In the genomic region with DNA sequence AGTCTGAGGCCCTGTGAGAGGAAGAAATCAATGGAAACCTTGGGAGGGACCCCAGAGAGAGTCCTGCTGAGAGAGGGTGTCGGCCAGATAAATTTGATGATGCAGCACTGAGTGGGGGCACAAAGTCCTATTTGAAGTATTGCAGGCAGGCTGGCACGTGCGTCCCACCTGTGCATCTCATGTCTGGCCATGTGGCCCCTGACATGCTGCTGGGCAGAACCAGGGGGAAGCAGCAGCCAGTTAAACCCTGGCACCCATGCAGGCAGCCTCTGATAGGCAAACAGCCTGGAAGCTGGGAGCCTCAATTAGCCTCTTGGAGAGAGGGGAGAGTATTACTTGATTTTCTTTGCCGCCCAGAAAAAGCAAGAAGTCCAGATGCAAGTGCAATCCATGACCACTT, we compare ENCODE assay signal across 21 cellular contexts.
DNase-seq lines count a peak whose midpoint lies in the region; ATAC-seq and TF ChIP-seq lines count a peak whose summit lies in the region.
"Had no signal": no experiment of that assay in that cellular context is flagged by ENCODE, and none has a peak within 500 bp of the region (broad histone marks: within the 10 kb centered on the region; RNA-seq: fewer than 3 reads in every experiment).

No MANE protein-coding gene starts in this region.

- H2AK5ac ChIP-seq in neuronal stem cell (ENCODE audit: low read depth, low read length), result no peak overlapping the region

- H3K27me3 Mint-ChIP-seq in natural killer cell treated with Interleukin-12 subunit alpha and Interleukin-12 subunit beta and Interleukin-15 and Interleukin-18, amount 100 ng/mL, for 72 hours, result no peaks in the 10 kb centered on the region
- peaks cover 9% of the 10 kb centered on the region in 2 donors for H3K27me3 Mint-ChIP-seq in natural killer cell (ENCODE audit: low read depth in 2 of 2)
- H3K27me3 Mint-ChIP-seq in glutamatergic neuron (ENCODE audit: unreplicated experiment), result peaks cover 7% of the 10 kb centered on the region

- no peak overlapping the region for H2BK15ac ChIP-seq in neuronal stem cell (ENCODE audit: low read length)

- no peaks in the 10 kb centered on the region for H3K36me3 Mint-ChIP-seq in natural killer cell treated with Interleukin-12 subunit alpha and Interleukin-12 subunit beta and Interleukin-15 and Interleukin-18, amount 100 ng/mL, for 72 hours
- H3K36me3 Mint-ChIP-seq in natural killer cell (no peaks in the 10 kb centered on the region), glutamatergic neuron (ENCODE audit: unreplicated experiment) (no peaks in the 10 kb centered on the region)
- H3K36me3 Mint-ChIP-seq: CD8-positive, alpha-beta T cell had no signal

- no peak overlapping the region for H2BK5ac ChIP-seq in neuronal stem cell (ENCODE audit: low read length)

- H4K8ac ChIP-seq in neuronal stem cell (ENCODE audit: low read depth, low read length), result no peak overlapping the region

- no peak overlapping the region for H2AFZ ChIP-seq in neuronal stem cell (ENCODE audit: low read length)
- H2AFZ ChIP-seq: PC-9 had no signal

- H3K9me3 Mint-ChIP-seq in natural killer cell treated with Interleukin-12 subunit alpha and Interleukin-12 subunit beta and Interleukin-15 and Interleukin-18, amount 100 ng/mL, for 72 hours, result no peaks in the 10 kb centered on the region
- H3K9me3 Mint-ChIP-seq in natural killer cell (no peaks in the 10 kb centered on the region), glutamatergic neuron (ENCODE audit: unreplicated experiment) (peaks cover 7% of the 10 kb centered on the region)
- H3K9me3 Mint-ChIP-seq: CD8-positive, alpha-beta T cell; HFFc6 had no signal

- ATAC-seq in natural killer cell treated with Interleukin-12 subunit alpha and Interleukin-12 subunit beta and Interleukin-15 and Interleukin-18, amount 100 ng/mL, for 72 hours, result no peak
- ATAC-seq in natural killer cell (no peak), body of pancreas (no peak), GM21786 (IDR thresholded peaks at IDR 0.05; ENCODE audit: unreplicated experiment) (no peak)
- ATAC-seq: CD8-positive, alpha-beta T cell; GM12878 had no signal

- DNase-seq in natural killer cell treated with Interleukin-12 subunit alpha and Interleukin-12 subunit beta and Interleukin-15 and Interleukin-18, amount 100 ng/mL, for 72 hours (ENCODE audit: low spot score), result peak; percentile 41
- DNase-seq in natural killer cell (no peak), glutamatergic neuron (no peak), neuronal stem cell (ENCODE audit: low spot score) (no peak), kidney tubule cell (ENCODE audit: low spot score) (no peak), body of pancreas (no peak)
- DNase-seq: ACHN; C1 segment of cervical spinal cord; CD8-positive, alpha-beta T cell; DND-41; H7; HFFc6; KBM-7; NCI-H1092 treated with DMSO at 0.1 percent for 48 hours; NCI-H1436 treated with DMSO at 0.1 percent for 48 hours; NCI-H1930; NCI-H510A; SHP77 treated with DMSO at 0.1 percent for 48 hours had no signal

- H3K14ac ChIP-seq in neuronal stem cell (ENCODE audit: low read length), result no peak overlapping the region

- H3K4me3 ChIP-seq in neuronal stem cell (ENCODE audit: low read length in 2 of 2) (no peak overlapping the region), body of pancreas (no peak overlapping the region)
- H3K4me3 ChIP-seq: GM12878, PC-9 had no signal

- no peaks in the 10 kb centered on the region for H3K27me3 ChIP-seq in neuronal stem cell (ENCODE audit: control insufficient read depth in 3 of 3, insufficient read depth in 3 of 3, low read depth in 1 of 3, low read length in 3 of 3)
- no peaks in the 10 kb centered on the region for H3K27me3 ChIP-seq in body of pancreas

- H3K4me1 ChIP-seq in neuronal stem cell (ENCODE audit: control insufficient read depth in 2 of 2, insufficient read depth in 1 of 2, low read depth in 1 of 2, low read length in 2 of 2), result peaks cover 0 to 6% of the 10 kb centered on the region in 2 donors
- H3K4me1 ChIP-seq in body of pancreas, result peaks cover 5% of the 10 kb centered on the region

- no peak for TF ChIP-seq POLR2A in body of pancreas (IDR thresholded peaks at IDR 0.05)

- H2BK120ac ChIP-seq in neuronal stem cell (ENCODE audit: low read depth, low read length), result no peak overlapping the region

- no peak overlapping the region for H2BK12ac ChIP-seq in neuronal stem cell (ENCODE audit: low read length)

- no peak overlapping the region for H3K4me3 Mint-ChIP-seq in natural killer cell treated with Interleukin-12 subunit alpha and Interleukin-12 subunit beta and Interleukin-15 and Interleukin-18, amount 100 ng/mL, for 72 hours
- no peak overlapping the region for H3K4me3 Mint-ChIP-seq in natural killer cell
- H3K4me3 Mint-ChIP-seq in glutamatergic neuron (ENCODE audit: unreplicated experiment), result peak overlapping the region; percentile 8
- H3K4me3 Mint-ChIP-seq: CD8-positive, alpha-beta T cell; HFFc6 had no signal

- H3K9me3 ChIP-seq in neuronal stem cell (replicated peaks in 1 of 2; ENCODE audit: control insufficient read depth in 2 of 2, insufficient read depth in 1 of 2, low read depth in 1 of 2, low read length in 2 of 2), result no peaks in the 10 kb centered on the region
- no peaks in the 10 kb centered on the region for H3K9me3 ChIP-seq in body of pancreas

- H3K4ac ChIP-seq in neuronal stem cell (ENCODE audit: low read length), result no peak overlapping the region

- TF ChIP-seq CTCF in natural killer cell (IDR thresholded peaks at IDR 0.05), result no peak
- no peak for TF ChIP-seq CTCF in glutamatergic neuron (IDR thresholded peaks at IDR 0.05; ENCODE audit: partially characterized antibody, unreplicated experiment)
- TF ChIP-seq CTCF in body of pancreas (IDR thresholded peaks at IDR 0.05), result no peak

- H3K79me1 ChIP-seq in neuronal stem cell (ENCODE audit: low read depth, low read length), result no peaks in the 10 kb centered on the region

- no peak overlapping the region for H3K9ac ChIP-seq in neuronal stem cell (ENCODE audit: low read depth, low read length, poor library complexity)

- no peaks in the 10 kb centered on the region for H3K36me3 ChIP-seq in neuronal stem cell (replicated peaks in 1 of 2; ENCODE audit: control insufficient read depth in 2 of 2, insufficient read depth in 2 of 2, low read length in 2 of 2)
- no peaks in the 10 kb centered on the region for H3K36me3 ChIP-seq in body of pancreas (replicated peaks in 1 of 2; ENCODE audit: insufficient read depth in 1 of 2, low read depth in 2 of 2)

- peak overlapping the region in 1 of 2 donors; percentile 12 for H3K27ac Mint-ChIP-seq in natural killer cell treated with Interleukin-12 subunit alpha and Interleukin-12 subunit beta and Interleukin-15 and Interleukin-18, amount 100 ng/mL, for 72 hours
- H3K27ac Mint-ChIP-seq in natural killer cell (peak overlapping the region in 1 of 2 donors; percentile 13), glutamatergic neuron (ENCODE audit: unreplicated experiment) (peak overlapping the region; percentile 67)
- H3K27ac Mint-ChIP-seq: CD8-positive, alpha-beta T cell; HFFc6 had no signal

- peaks cover 17 to 34% of the 10 kb centered on the region in 2 donors for H3K4me1 Mint-ChIP-seq in natural killer cell treated with Interleukin-12 subunit alpha and Interleukin-12 subunit beta and Interleukin-15 and Interleukin-18, amount 100 ng/mL, for 72 hours (ENCODE audit: low read depth in 2 of 2)
- H3K4me1 Mint-ChIP-seq in natural killer cell (peaks cover 32 to 33% of the 10 kb centered on the region in 2 donors), glutamatergic neuron (ENCODE audit: low read depth, unreplicated experiment) (peaks cover 54% of the 10 kb centered on the region)

- H3K4me2 ChIP-seq in neuronal stem cell (ENCODE audit: insufficient read depth, low read length, poor library complexity, severe bottlenecking), result no peak overlapping the region
- H3K4me2 ChIP-seq: PC-9 had no signal

- no peak overlapping the region for H3K23ac ChIP-seq in neuronal stem cell (ENCODE audit: low read depth, low read length, poor library complexity)

- no CpG with 5 or more reads among the region's 4 CpGs for WGBS in neuronal stem cell (ENCODE audit: extremely low coverage in 2 of 2, insufficient read length in 2 of 2, insufficient replicate concordance in 1 of 2), 2 donors
- 85 to 94% methylated on average over 4 of the region's 4 CpGs for WGBS in body of pancreas, 2 donors

- H3K18ac ChIP-seq in neuronal stem cell (ENCODE audit: low read length), result peak overlapping the region; percentile 1

- no peak overlapping the region for H4K91ac ChIP-seq in neuronal stem cell (ENCODE audit: low read depth, low read length, poor library complexity)

- intact Hi-C loops in natural killer cell (cut with micrococcal nuclease) (no loop called here), body of pancreas (cut with DNase I) (no loop called here)

- H3K27ac ChIP-seq in neuronal stem cell (replicated peaks; ENCODE audit: low read length) (no peak overlapping the region), body of pancreas (no peak overlapping the region)
- H3K27ac ChIP-seq: PC-9 had no signal
